ENCODE assay signal across 12 cellular contexts in the genomic region with DNA sequence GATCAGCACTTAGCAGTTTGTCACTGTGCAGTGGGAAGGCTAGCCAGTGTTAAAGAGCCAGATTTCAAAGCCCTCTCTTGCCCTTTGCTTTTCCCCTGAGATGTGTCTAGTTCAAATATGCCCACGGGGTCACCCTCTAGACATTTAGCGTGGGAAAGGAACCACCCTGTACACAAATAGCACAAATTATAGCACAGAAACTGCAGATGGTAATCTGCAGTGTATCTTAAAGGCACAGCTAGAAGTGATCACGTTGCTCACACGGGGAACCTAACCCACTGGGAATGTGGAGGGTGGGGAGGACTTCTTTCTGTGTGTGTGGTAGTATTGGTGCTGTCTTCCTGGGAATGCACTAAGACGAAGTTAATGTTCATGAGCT.
DNase-seq lines count a peak whose midpoint lies in the region; ATAC-seq and TF ChIP-seq lines count a peak whose summit lies in the region.
"Had no signal": no experiment of that assay in that cellular context is flagged by ENCODE, and none has a peak within 500 bp of the region (broad histone marks: within the 10 kb centered on the region; RNA-seq: fewer than 3 reads in every experiment).

No MANE protein-coding gene starts in this region.

- H3K4me1 Mint-ChIP-seq in HFFc6 (ENCODE audit: low read depth) (peaks cover 74% of the 10 kb centered on the region), activated B cell treated with CpG ODN at 0.5 μM for 24 hours (peaks cover 52% of the 10 kb centered on the region)
- peaks cover 55% of the 10 kb centered on the region for H3K4me1 Mint-ChIP-seq in stimulated activated memory B cell treated with anti-CD40 and anti-IgM and Interleukin-4, amounts not matched to agents 10 μg/mL and 1 μg/mL and 100 μg/mL, for 72 hours

- peaks cover 18 to 60% (median 18%) of the 10 kb centered on the region in 3 donors for H3K4me1 ChIP-seq in gastroesophageal sphincter

- no peak overlapping the region for H3K4me3 ChIP-seq in gastroesophageal sphincter
- H3K4me3 ChIP-seq: prostate gland had no signal

- peaks cover 37% of the 10 kb centered on the region for H3K36me3 Mint-ChIP-seq in HFFc6 (ENCODE audit: low read depth)
- H3K36me3 Mint-ChIP-seq in activated B cell treated with CpG ODN at 0.5 μM for 24 hours (ENCODE audit: low read depth): peaks cover 75% of the 10 kb centered on the region
- H3K36me3 Mint-ChIP-seq in stimulated activated memory B cell treated with anti-CD40 and anti-IgM and Interleukin-4, amounts not matched to agents 10 μg/mL and 1 μg/mL and 100 μg/mL, for 72 hours: peaks cover 52% of the 10 kb centered on the region

- no peak for TF ChIP-seq EP300 in gastroesophageal sphincter (IDR thresholded peaks at IDR 0.05)

- intact Hi-C loops in activated B cell treated with CpG ODN at 0.5 μM for 24 hours (cut with micrococcal nuclease): no loop called here

- no peak for TF ChIP-seq POLR2A in gastroesophageal sphincter (IDR thresholded peaks at IDR 0.05)

- no peaks in the 10 kb centered on the region for H3K27me3 ChIP-seq in gastroesophageal sphincter

- 5 to 24% methylated on average over 3 to 4 of the region's 5 CpGs for WGBS in gastroesophageal sphincter (ENCODE audit: low coverage in 1 of 2), 2 donors

- CTCF ChIA-PET in activated B cell treated with CpG ODN at 0.5 μM for 24 hours (lab: Charles Lee): interaction anchor here (0.6 to 7.5 kb wide), 4 partner anchors 103 to 487 kb away, joined by 3 to 162 read pairs (median 27); no protein-coding TSS in a partner anchor

- POLR2A ChIA-PET in activated B cell treated with CpG ODN at 0.5 μM for 24 hours (lab: Charles Lee): interaction anchor here (1.0 kb wide), 1 partner anchor 204 kb away, joined by 3 read pairs; no protein-coding TSS in a partner anchor

- no peaks in the 10 kb centered on the region for H3K9me3 Mint-ChIP-seq in HFFc6
- H3K9me3 Mint-ChIP-seq in activated B cell treated with CpG ODN at 0.5 μM for 24 hours: no peaks in the 10 kb centered on the region
- no peaks in the 10 kb centered on the region for H3K9me3 Mint-ChIP-seq in stimulated activated memory B cell treated with anti-CD40 and anti-IgM and Interleukin-4, amounts not matched to agents 10 μg/mL and 1 μg/mL and 100 μg/mL, for 72 hours
- H3K9me3 Mint-ChIP-seq: activated naive CD4-positive, alpha-beta T cell treated with anti-CD3 and anti-CD28 coated beads, Interleukin-2, amount 50 U/mL, for 72 hours had no signal

- H3K27me3 Mint-ChIP-seq in HFFc6 (ENCODE audit: insufficient read depth) (no peaks in the 10 kb centered on the region; the same call in 1 of the 2 replicates), activated B cell treated with CpG ODN at 0.5 μM for 24 hours (no peaks in the 10 kb centered on the region)
- H3K27me3 Mint-ChIP-seq in stimulated activated memory B cell treated with anti-CD40 and anti-IgM and Interleukin-4, amounts not matched to agents 10 μg/mL and 1 μg/mL and 100 μg/mL, for 72 hours: no peaks in the 10 kb centered on the region

- peak overlapping the region; percentile 92 for H3K27ac Mint-ChIP-seq in HFFc6
- H3K27ac Mint-ChIP-seq in activated B cell treated with CpG ODN at 0.5 μM for 24 hours: peak overlapping the region; percentile 56
- peak overlapping the region; percentile 77 for H3K27ac Mint-ChIP-seq in stimulated activated memory B cell treated with anti-CD40 and anti-IgM and Interleukin-4, amounts not matched to agents 10 μg/mL and 1 μg/mL and 100 μg/mL, for 72 hours

- no peaks in the 10 kb centered on the region for H3K9me3 ChIP-seq in gastroesophageal sphincter
- H3K9me3 ChIP-seq: prostate gland had no signal

- ATAC-seq in activated B cell treated with CpG ODN at 0.5 μM for 24 hours (ENCODE audit: low read depth): no peak
- ATAC-seq in gastroesophageal sphincter: no peak
- ATAC-seq in stimulated activated memory B cell treated with anti-CD40 and anti-IgM and Interleukin-4, amounts not matched to agents 10 μg/mL and 1 μg/mL and 100 μg/mL, for 72 hours: peak; percentile 42

- H3K27ac ChIP-seq in gastroesophageal sphincter: peak overlapping the region; percentile 39 to 68 (median 54)
- H3K27ac ChIP-seq: prostate gland had no signal

- no peak for DNase-seq in HFFc6
- no peak for DNase-seq in activated B cell treated with CpG ODN at 0.5 μM for 24 hours
- no peak for DNase-seq in DMS53 (lab: John Stamatoyannopoulos, UW)
- no peak for DNase-seq in C1 segment of cervical spinal cord (lab: John Stamatoyannopoulos, UW)
- no peak for DNase-seq in COLO829 (ENCODE audit: low spot score)
- DNase-seq: effector CD4-positive, alpha-beta T cell; NCI-H510A; stimulated activated CD4-positive, alpha-beta T cell treated with anti-CD3 and anti-CD28 coated beads, Interleukin-2, amount 100 ng/mL, for 48 hours had no signal

- TF ChIP-seq CTCF in HFFc6 (IDR thresholded peaks at IDR 0.05) (no peak), activated B cell treated with CpG ODN at 0.5 μM for 24 hours (IDR thresholded peaks at IDR 0.05) (no peak), gastroesophageal sphincter (IDR thresholded peaks at IDR 0.05) (no peak)

- H3K36me3 ChIP-seq in gastroesophageal sphincter: peaks cover 0 to 30% of the 10 kb centered on the region in 2 donors
- H3K36me3 ChIP-seq: prostate gland had no signal

- H3K4me3 Mint-ChIP-seq in HFFc6: peak overlapping the region; percentile 24; the same call in 1 of the 2 replicates
- no peak overlapping the region for H3K4me3 Mint-ChIP-seq in activated B cell treated with CpG ODN at 0.5 μM for 24 hours
- H3K4me3 Mint-ChIP-seq in stimulated activated memory B cell treated with anti-CD40 and anti-IgM and Interleukin-4, amounts not matched to agents 10 μg/mL and 1 μg/mL and 100 μg/mL, for 72 hours: no peak overlapping the region
